ENCODE assay signal across 8 cellular contexts in the genomic region with DNA sequence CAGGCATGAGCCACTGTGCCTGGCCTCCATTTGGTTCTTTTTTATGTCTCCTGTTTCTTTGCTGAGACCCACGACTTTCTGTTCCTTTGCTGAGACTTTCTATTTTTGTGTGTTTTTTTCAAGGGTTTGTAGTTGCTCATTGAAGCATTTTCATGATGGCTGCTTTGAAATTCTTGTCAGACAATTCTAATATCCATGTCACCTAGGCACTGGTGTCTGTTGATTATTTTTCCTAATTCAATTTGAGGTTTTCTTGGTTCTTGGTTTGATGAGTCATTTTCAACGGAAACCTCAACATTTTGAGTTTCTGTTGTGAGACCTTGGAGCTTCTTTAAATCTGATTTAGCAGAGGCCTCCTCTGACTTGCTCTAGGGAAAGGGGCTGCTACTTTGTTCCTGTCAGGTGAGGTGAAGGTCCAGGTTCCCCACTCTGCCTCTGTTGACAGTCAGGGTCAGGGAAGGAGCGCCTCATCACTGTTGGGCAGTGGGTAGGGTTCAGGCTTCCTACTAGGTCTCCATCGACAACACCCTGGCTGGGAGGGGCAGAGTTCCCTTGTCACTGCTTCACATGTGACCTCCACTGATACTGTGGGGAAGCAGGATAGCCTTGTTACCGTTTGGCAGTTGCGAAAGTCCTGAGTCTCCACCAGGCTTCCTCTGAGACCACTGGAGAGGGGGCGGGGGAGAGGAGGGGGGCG.
DNase-seq lines count a peak whose midpoint lies in the region; ATAC-seq and TF ChIP-seq lines count a peak whose summit lies in the region.

No MANE protein-coding gene starts in this region.

- no peak overlapping the region for H3K4me3 ChIP-seq in body of pancreas
- H3K4me3 ChIP-seq in thoracic aorta = no peak overlapping the region

- peaks cover 7% of the 10 kb centered on the region for H3K4me1 ChIP-seq in body of pancreas
- H3K4me1 ChIP-seq in thoracic aorta (ENCODE audit: control insufficient read depth in 1 of 2, low read depth in 2 of 2) = peaks cover 10 to 45% of the 10 kb centered on the region in 2 donors

- H3K27ac ChIP-seq in body of pancreas = peak overlapping the region in 3 of 4 donors; percentile 39 to 48 (median 47)
- H3K27ac ChIP-seq in thoracic aorta = peak overlapping the region; percentile 48 to 76

- TF ChIP-seq POLR2A in body of pancreas (IDR thresholded peaks at IDR 0.05) = no peak

- H3K9me3 ChIP-seq in body of pancreas = no peaks in the 10 kb centered on the region
- no peaks in the 10 kb centered on the region for H3K9me3 ChIP-seq in thoracic aorta

- intact Hi-C loops in body of pancreas (cut with DNase I) = no loop called here

- no peak for TF ChIP-seq CTCF in body of pancreas (IDR thresholded peaks at IDR 0.05)
- no peak for TF ChIP-seq CTCF in thoracic aorta (IDR thresholded peaks at IDR 0.05)

- 27 to 43% methylated on average over 3 to 5 of the region's 8 CpGs for WGBS in body of pancreas, 2 donors

- DNase-seq in GM03348 (ENCODE audit: low spot score) (peak; percentile 42), T-helper 22 cell (ENCODE audit: low read depth) (peak; percentile 33), body of pancreas (peak in 3 of 4 donors; percentile 46 to 68 (median 47)), medulla oblongata (ENCODE audit: extremely low spot score) (peak; percentile 69), thoracic aorta (ENCODE audit: low spot score) (no peak), midbrain (lab: John Stamatoyannopoulos, UW) (no peak)

- ATAC-seq in HG03354 (IDR thresholded peaks at IDR 0.05; ENCODE audit: poor library complexity, severe bottlenecking, unreplicated experiment) (peak; percentile 60), body of pancreas (peak; percentile 15), thoracic aorta (ENCODE audit: insufficient number of reproducible peaks, low FRiP score, low read depth) (peak; percentile 18), HG02798 (IDR thresholded peaks at IDR 0.05; ENCODE audit: poor library complexity, unreplicated experiment) (no peak)

- H3K36me3 ChIP-seq in body of pancreas (replicated peaks in 1 of 2; ENCODE audit: insufficient read depth in 1 of 2, low read depth in 2 of 2) = no peaks in the 10 kb centered on the region
- H3K36me3 ChIP-seq in thoracic aorta = no peaks in the 10 kb centered on the region

- H3K27me3 ChIP-seq in body of pancreas (no peaks in the 10 kb centered on the region), thoracic aorta (replicated peaks; ENCODE audit: insufficient read depth) (no peaks in the 10 kb centered on the region)

Comparison
In these comparisons a context has a peak if more than half of its experiments do, and no peak if none do; other contexts are left out.
1. DNase-seq: peak in GM03348 (single experiment), T-helper 22 cell (single experiment), body of pancreas (3 of 4) and medulla oblongata (single experiment); none in thoracic aorta (single experiment) and midbrain (single experiment).